12 cellular contexts compared by ENCODE assay signal in genomic region chr2:181404472-181404871, GRCh38.
"Had no signal": no experiment of that assay in that cellular context is flagged by ENCODE, and none has a peak within 500 bp of the region (broad histone marks: within the 10 kb centered on the region; RNA-seq: fewer than 3 reads in every experiment).

No MANE protein-coding gene starts in this region.

- H3K9me3 ChIP-seq: lower lobe of right lung, neutrophil had no signal

- ATAC-seq: activated T-helper 17 cell treated with anti-CD3 and anti-CD28 coated beads, Interleukin-2, amount 50 U/mL, for 72 hours; esophagus mucosa; lower lobe of right lung; naive thymus-derived CD8-positive, alpha-beta T cell had no signal

- H3K27me3 ChIP-seq: cardiac muscle cell, neutrophil had no signal

- H3K27ac ChIP-seq: cardiac muscle cell, lower lobe of right lung, neutrophil, VCaP had no signal

- FAIRE-seq: urothelium cell line had no signal

- H3K4me3 ChIP-seq: cardiac muscle cell, lower lobe of right lung had no signal

- H3K36me3 ChIP-seq: cardiac muscle cell, lower lobe of right lung, neutrophil had no signal

- DNase-seq: activated CD4-positive, alpha-beta T cell treated with anti-CD3 and anti-CD28 coated beads for 48 hours; activated naive CD4-positive, alpha-beta T cell treated with anti-CD3 and anti-CD28 coated beads for 36 hours; lower lobe of right lung; naive thymus-derived CD8-positive, alpha-beta T cell; stimulated activated CD4-positive, alpha-beta T cell treated with anti-CD3 and anti-CD28 coated beads, Interleukin-15, amount 100 ng/mL, for 24 hours; stimulated activated CD4-positive, alpha-beta T cell treated with anti-CD3 and anti-CD28 coated beads, Interleukin-4, amount 100 ng/mL, for 24 hours had no signal
